8 cellular contexts compared by ENCODE assay signal in genomic region chr13:52652170-52652979, GRCh38. TPM values are rescaled to one million over a fixed set of nuclear protein-coding genes. Genes with fewer than 3 reads are reported as not detected.
DNase-seq lines count a peak whose midpoint lies in the region; ATAC-seq lines count a peak whose summit lies in the region.

SUGT1 (plus strand) TSS chr13:52652836; CDS start chr13:52652921, 85 bp downstream.

- no peaks in the 10 kb centered on the region for H4K20me1 ChIP-seq in GM23248 (ENCODE audit: insufficient read depth)

- H3K4me2 ChIP-seq in GM23248 (ENCODE audit: unreplicated experiment): peak within 1 kb of the TSS; percentile 100

- WGBS in GM23248 (ENCODE audit: low coverage in 1 of 2, low lambda C conversion rate in 2 of 2, missing lambda C conversion rate in 2 of 2), 2 experiments: 1 to 2% methylated on average over 52 to 61 of the region's 61 CpGs

- peak within 1 kb of the TSS; percentile 96 for H3K27ac ChIP-seq in GM23248

- peaks cover 0 to 5% of the 10 kb centered on the region in 2 donors for H3K36me3 Mint-ChIP-seq in naive B cell
- H3K36me3 Mint-ChIP-seq in stimulated activated memory B cell treated with anti-CD40 and anti-IgM and Interleukin-4, amounts not matched to agents 10 μg/mL and 1 μg/mL and 100 μg/mL, for 72 hours: peaks cover 14% of the 10 kb centered on the region

- H3K4me3 ChIP-seq in GM23248: peak within 1 kb of the TSS; percentile 97

- ATAC-seq in naive B cell (ENCODE audit: low read depth in 2 of 2): peak; percentile 90 to 92
- peak; percentile 99 for ATAC-seq in stimulated activated memory B cell treated with anti-CD40 and anti-IgM and Interleukin-4, amounts not matched to agents 10 μg/mL and 1 μg/mL and 100 μg/mL, for 72 hours

- peaks cover 36% of the 10 kb centered on the region for H3K4me1 ChIP-seq in GM23248 (ENCODE audit: insufficient read depth)

- no peak within 1 kb of the TSS for H3K4me3 Mint-ChIP-seq in naive B cell
- no peak within 1 kb of the TSS for H3K4me3 Mint-ChIP-seq in stimulated activated memory B cell treated with anti-CD40 and anti-IgM and Interleukin-4, amounts not matched to agents 10 μg/mL and 1 μg/mL and 100 μg/mL, for 72 hours

- peaks cover 26% of the 10 kb centered on the region for H3F3A ChIP-seq in GM23248 (ENCODE audit: insufficient read depth)

- peaks cover 3% of the 10 kb centered on the region; the same call in 1 of the 2 replicates for H3K36me3 ChIP-seq in GM23248 (ENCODE audit: low read depth)

- H3K27me3 Mint-ChIP-seq in naive B cell: no peaks in the 10 kb centered on the region
- H3K27me3 Mint-ChIP-seq in stimulated activated memory B cell treated with anti-CD40 and anti-IgM and Interleukin-4, amounts not matched to agents 10 μg/mL and 1 μg/mL and 100 μg/mL, for 72 hours: no peaks in the 10 kb centered on the region

- H3K4me1 Mint-ChIP-seq in naive B cell: peaks cover 0 to 8% (median 7%) of the 10 kb centered on the region in 3 donors
- peaks cover 8% of the 10 kb centered on the region for H3K4me1 Mint-ChIP-seq in stimulated activated memory B cell treated with anti-CD40 and anti-IgM and Interleukin-4, amounts not matched to agents 10 μg/mL and 1 μg/mL and 100 μg/mL, for 72 hours

- H3K9me2 ChIP-seq in GM23248 (ENCODE audit: insufficient read depth): no peaks in the 10 kb centered on the region

- peak within 1 kb of the TSS; percentile 98 for H3K9ac ChIP-seq in GM23248

- H2AFZ ChIP-seq in GM23248: peak within 1 kb of the TSS; percentile 90

- peak; percentile 99 for DNase-seq in EH (ENCODE audit: low read depth)
- DNase-seq in GM23248: peak; percentile 99
- peak; percentile 97 for DNase-seq in Kasumi-1 (lab: John Stamatoyannopoulos, UW)
- peak; percentile 96 for DNase-seq in RKO (ENCODE audit: low spot score)
- DNase-seq in activated T-helper 1 cell treated with Interleukin-2 at 50 U/mL for 16 hours (ENCODE audit: low read depth): peak; percentile 93
- DNase-seq in fibroblast of gingiva (ENCODE audit: low read depth): peak; percentile 99
- peak; percentile 96 for DNase-seq in naive B cell

- in situ Hi-C loops in GM23248 (cut with MboI): no loop called here

- no peaks in the 10 kb centered on the region for H3K9me3 Mint-ChIP-seq in naive B cell
- no peaks in the 10 kb centered on the region for H3K9me3 Mint-ChIP-seq in stimulated activated memory B cell treated with anti-CD40 and anti-IgM and Interleukin-4, amounts not matched to agents 10 μg/mL and 1 μg/mL and 100 μg/mL, for 72 hours

- peaks cover 77% of the 10 kb centered on the region for H3K79me2 ChIP-seq in GM23248 (ENCODE audit: insufficient read depth)

- no peaks in the 10 kb centered on the region for H3K9me3 ChIP-seq in GM23248 (ENCODE audit: low read depth)

- peak within 1 kb of the TSS in 1 of 6 donors; percentile 26 for H3K27ac Mint-ChIP-seq in naive B cell
- no peak within 1 kb of the TSS for H3K27ac Mint-ChIP-seq in stimulated activated memory B cell treated with anti-CD40 and anti-IgM and Interleukin-4, amounts not matched to agents 10 μg/mL and 1 μg/mL and 100 μg/mL, for 72 hours

- H3K27me3 ChIP-seq in GM23248 (replicated peaks; ENCODE audit: insufficient read depth): no peaks in the 10 kb centered on the region

RNA-seq across cellular contexts. Expression of gene SUGT1, which starts in this region (rescaled TPM):
- total RNA-seq in GM23248 (2014; rRNA removed; shearing (Covaris generic)): 29.4 and 49.2 TPM in 2 replicates
- polyA plus RNA-seq in GM23248 (2016; fragmentation: Nextera tagmentation; extraction: Ambion mirVana) (77.2 and 78.8 TPM in 2 replicates), naive B cell (ENCODE audit: low read depth in 6 of 6) (10 to 100 TPM; 39.0 to 51.3 (median 46.0) TPM)

Comparison
In these comparisons a context has a peak if more than half of its experiments do, and no peak if none do; other contexts are left out.
1. Peak in every context shown above with its lines: DNase-seq, ATAC-seq, H3K4me3 ChIP-seq and H3K27ac ChIP-seq.